8 cellular contexts compared by ENCODE assay signal in genomic region chr10:126904807-126905686, GRCh38. TPM values are rescaled to one million over a fixed set of nuclear protein-coding genes. Genes with fewer than 3 reads are reported as not detected.
A peak's percentile ranks its signal among the peaks of the same experiment; 100 is the strongest.
DNase-seq lines count a peak whose midpoint lies in the region; ATAC-seq and TF ChIP-seq lines count a peak whose summit lies in the region.

Gene DOCK1 (plus strand): TSS chr10:126905428. CDS start chr10:126905518, 90 bp downstream.

- TF ChIP-seq CTCF in AG10803 (conservative IDR thresholded peaks at IDR 0.05; ENCODE audit: low read length) (no peak), heart left ventricle (IDR thresholded peaks at IDR 0.05) (no peak), osteocyte (IDR thresholded peaks at IDR 0.05) (no peak)

- H3K4me1 ChIP-seq in HUES48 (ENCODE audit: control insufficient read depth, insufficient read depth, low read length) (peaks cover 16% of the 10 kb centered on the region; the same call in 1 of the 2 replicates), heart left ventricle (peaks cover 0 to 49% (median 26%) of the 10 kb centered on the region in 12 donors)

- H3K4me3 Mint-ChIP-seq in osteocyte (ENCODE audit: unreplicated experiment) (peak within 1 kb of the TSS; percentile 94), T-helper 17 cell (no peak within 1 kb of the TSS)

- intact Hi-C loops in heart left ventricle (cut with DNase I): loop anchor here in 3 of 10 donors (5.0 to 10.0 kb wide), 3 partner anchors 70 to 100 kb away; no protein-coding TSS in a partner anchor

- H3K36me3 ChIP-seq in HUES48 (ENCODE audit: control insufficient read depth, insufficient read depth, low read length) (peaks cover 23% of the 10 kb centered on the region), heart left ventricle (no peaks in the 10 kb centered on the region)

- peak within 1 kb of the TSS; percentile 95 for H3K27ac Mint-ChIP-seq in osteocyte (ENCODE audit: unreplicated experiment)
- H3K27ac Mint-ChIP-seq in T-helper 17 cell: no peak within 1 kb of the TSS

- H3K27ac ChIP-seq in HUES48 (ENCODE audit: low read depth, low read length) (peak within 1 kb of the TSS; percentile 76), heart left ventricle (peak within 1 kb of the TSS; percentile 75 to 91 (median 86))

- peak within 1 kb of the TSS; percentile 70 for H3K4me3 ChIP-seq in AG10803 (ENCODE audit: low read length)
- peak within 1 kb of the TSS; percentile 79 for H3K4me3 ChIP-seq in HUES48 (ENCODE audit: low read depth, low read length)
- peak within 1 kb of the TSS; percentile 67 to 94 (median 84) for H3K4me3 ChIP-seq in heart left ventricle

- peak; percentile 74 for DNase-seq in AG10803 (ENCODE audit: low read depth)
- peak; percentile 71 for DNase-seq in amniotic stem cell (lab: John Stamatoyannopoulos, UW)
- DNase-seq in heart left ventricle: peak; percentile 67 to 81 (median 79)
- DNase-seq in osteocyte (ENCODE audit: extremely low spot score, unreplicated experiment): peak; percentile 88
- DNase-seq in activated CD4-positive, CD25-positive, alpha-beta regulatory T cell (lab: John Stamatoyannopoulos, UW): no peak
- no peak for DNase-seq in T-helper 17 cell

- H3K4me1 Mint-ChIP-seq in osteocyte (ENCODE audit: unreplicated experiment) (peaks cover 27% of the 10 kb centered on the region), T-helper 17 cell (no peaks in the 10 kb centered on the region)

- peak within 1 kb of the TSS; percentile 81 for H3K9ac ChIP-seq in HUES48 (ENCODE audit: low read depth, low read length)

- ATAC-seq in heart left ventricle (peak; percentile 40 to 89 (median 82)), HG02852 (IDR thresholded peaks at IDR 0.05; ENCODE audit: unreplicated experiment) (no peak), T-helper 17 cell (no peak)

- no peak for TF ChIP-seq POLR2A in heart left ventricle (IDR thresholded peaks at IDR 0.05)

- no peaks in the 10 kb centered on the region for H3K27me3 Mint-ChIP-seq in osteocyte (ENCODE audit: unreplicated experiment)
- peaks cover 25% of the 10 kb centered on the region for H3K27me3 Mint-ChIP-seq in T-helper 17 cell

- H3K9me3 ChIP-seq in HUES48 (ENCODE audit: control insufficient read depth, insufficient read depth, low read length): no peaks in the 10 kb centered on the region
- H3K9me3 ChIP-seq in heart left ventricle: no peaks in the 10 kb centered on the region
- H3K9me3 ChIP-seq in T-helper 17 cell (ENCODE audit: control insufficient read depth, low read length, poor library complexity, severe bottlenecking): no peaks in the 10 kb centered on the region

- H3K27me3 ChIP-seq in HUES48 (ENCODE audit: control insufficient read depth, insufficient read depth, low read length): no peaks in the 10 kb centered on the region
- no peaks in the 10 kb centered on the region for H3K27me3 ChIP-seq in heart left ventricle

- H3K36me3 Mint-ChIP-seq in osteocyte (ENCODE audit: unreplicated experiment): no peaks in the 10 kb centered on the region
- H3K36me3 Mint-ChIP-seq in T-helper 17 cell (ENCODE audit: low read depth): peaks cover 4% of the 10 kb centered on the region

- H3K9me3 Mint-ChIP-seq in osteocyte (ENCODE audit: unreplicated experiment): no peaks in the 10 kb centered on the region

- 1 to 7% (median 1%) methylated on average over 21 to 102 of the region's 102 CpGs for WGBS in heart left ventricle, 4 donors

RNA-seq across cellular contexts. Expression of gene DOCK1, which starts in this region (rescaled TPM):
- total RNA-seq in heart left ventricle (10 to 100 TPM; 13.4 to 31.6 (median 20.6) TPM), osteocyte (66.3 and 68.7 TPM in 2 replicates), T-helper 17 cell (under 1 TPM in 1 of 2 donors, not detected in 1; 0.76 TPM)
- polyA plus RNA-seq in heart left ventricle: 10 to 100 TPM in 1 of 2 donors, 1 to 10 TPM in 1; 5.0 to 13.8 TPM

Comparison
In these comparisons a context has a peak if more than half of its experiments do, and no peak if none do; other contexts are left out.
1. RNA of gene DOCK1 (total RNA-seq): 66.3 to 68.7 TPM in osteocyte and 13.4 to 31.6 TPM in heart left ventricle; 0.76 TPM in T-helper 17 cell; every median in the first group is over 4 times any median in the second.
2. DNase-seq: peak in AG10803 (single experiment), amniotic stem cell (single experiment), heart left ventricle (5 of 5) and osteocyte (single experiment); none in activated CD4-positive, CD25-positive, alpha-beta regulatory T cell (0 of 4) and T-helper 17 cell (0 of 3).
3. ATAC-seq: peak in heart left ventricle (4 of 4); none in HG02852 (single experiment) and T-helper 17 cell (single experiment).
4. Peak in every context shown above with its lines, with median percentiles within 50 percentile points of each other: H3K4me3 ChIP-seq.